9 cellular contexts compared by ENCODE assay signal in the genomic region with DNA sequence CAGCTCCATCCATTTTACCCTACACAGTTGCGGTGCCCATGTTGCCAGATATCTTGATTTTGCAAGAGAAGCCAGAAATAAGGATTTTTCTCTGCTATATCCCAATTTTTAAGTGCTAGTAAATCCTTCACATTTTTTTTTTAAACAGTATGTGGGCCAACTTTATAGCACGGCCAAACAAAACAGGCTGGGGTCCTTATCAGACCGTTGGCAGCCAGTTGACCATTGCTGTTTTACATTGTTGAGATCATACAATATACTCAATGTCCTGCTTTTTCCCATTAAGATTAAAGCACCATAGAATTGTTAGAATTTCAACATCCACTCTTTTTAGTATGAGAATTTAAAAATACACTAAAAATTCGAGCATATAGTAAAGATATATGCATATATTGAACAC.
"Had no signal": no experiment of that assay in that cellular context is flagged by ENCODE, and none has a peak within 500 bp of the region (broad histone marks: within the 10 kb centered on the region; RNA-seq: fewer than 3 reads in every experiment).

No MANE protein-coding gene starts in this region.

- H3K4me3 ChIP-seq: GM23248, GM23338, HAP-1 had no signal

- ATAC-seq: GM23338, HCT116 had no signal

- DNase-seq: GM23248, GOT3, H7, H9, HCEC 1CT, HFFc6 had no signal
